In genomic region chr7:27143022-27143949, GRCh38 we compare ENCODE assay signal across 8 cellular contexts. TPM values are rescaled to one million over a fixed set of nuclear protein-coding genes. Genes with fewer than 3 reads are reported as not detected.
DNase-seq lines count a peak whose midpoint lies in the region; ATAC-seq and TF ChIP-seq lines count a peak whose summit lies in the region.

Gene HOXA5 (minus strand): TSS chr7:27143681. CDS start chr7:27143607, 74 bp downstream.

- H3K27ac ChIP-seq in ectodermal cell (ENCODE audit: insufficient read depth, low read depth, low read length, poor library complexity, severe bottlenecking) (no peak within 1 kb of the TSS), aorta (ENCODE audit: low read depth in 1 of 2, low read length in 2 of 2) (peak within 1 kb of the TSS; percentile 20 to 58)

- H3K27ac Mint-ChIP-seq in mesothelial cell of epicardium = peak within 1 kb of the TSS; percentile 100

- peaks cover 4% of the 10 kb centered on the region for H3K4me1 ChIP-seq in ectodermal cell (ENCODE audit: control insufficient read depth, insufficient read depth, low read length)
- H3K4me1 ChIP-seq in aorta (ENCODE audit: control insufficient read depth in 1 of 2, insufficient read depth in 2 of 2, low read length in 2 of 2) = no peaks in the 10 kb centered on the region

- peak; percentile 96 for TF ChIP-seq CTCF in mesothelial cell of epicardium (IDR thresholded peaks at IDR 0.05; ENCODE audit: unreplicated experiment)

- peak within 1 kb of the TSS; percentile 59 for H3K4me3 ChIP-seq in GM08714 (ENCODE audit: low read length)
- peak within 1 kb of the TSS; percentile 39 for H3K4me3 ChIP-seq in ectodermal cell (ENCODE audit: insufficient read depth, low read depth, low read length)
- H3K4me3 ChIP-seq in aorta (ENCODE audit: low read length in 2 of 2) = peak within 1 kb of the TSS; percentile 37 to 67

- H3K27me3 Mint-ChIP-seq in mesothelial cell of epicardium (ENCODE audit: low read depth) = no peaks in the 10 kb centered on the region

- H3K27me3 ChIP-seq in ectodermal cell (ENCODE audit: control insufficient read depth, insufficient read depth, low read length, poor library complexity, severe bottlenecking) (peaks cover 100% of the 10 kb centered on the region), aorta (ENCODE audit: control insufficient read depth in 1 of 2, insufficient read depth in 2 of 2, low read length in 1 of 2) (no peaks in the 10 kb centered on the region)

- H3K4me1 Mint-ChIP-seq in mesothelial cell of epicardium = peaks cover 64% of the 10 kb centered on the region

- H3K4me3 Mint-ChIP-seq in mesothelial cell of epicardium = peak within 1 kb of the TSS; percentile 87

- intact Hi-C loops in aorta (cut with DNase I) = loop anchor here (2.0 to 5.0 kb wide), 2 partner anchors 46 to 288 kb away; partner anchors contain the start of gene HOXA1 (in 1 of the 2)

- H3K9me3 Mint-ChIP-seq in mesothelial cell of epicardium = no peaks in the 10 kb centered on the region

- H3K36me3 ChIP-seq in ectodermal cell (ENCODE audit: control insufficient read depth, insufficient read depth, low read length) = no peaks in the 10 kb centered on the region
- H3K36me3 ChIP-seq in aorta (ENCODE audit: control insufficient read depth in 1 of 2, insufficient read depth in 2 of 2, low read length in 1 of 2) = no peaks in the 10 kb centered on the region

- H3K9me3 ChIP-seq in ectodermal cell (ENCODE audit: control insufficient read depth, low read length) (no peaks in the 10 kb centered on the region), aorta (ENCODE audit: control insufficient read depth, low read length) (no peaks in the 10 kb centered on the region)

- 1% methylated on average over 86 of the region's 86 CpGs for WGBS in ectodermal cell, 2 experiments
- WGBS in aorta, 2 donors = 6% methylated on average over 86 of the region's 86 CpGs

- H3K36me3 Mint-ChIP-seq in mesothelial cell of epicardium = peaks cover 44% of the 10 kb centered on the region

- DNase-seq in NCI-H226 = peak; percentile 100
- DNase-seq in mesothelial cell of epicardium (ENCODE audit: low spot score in 2 of 2, unreplicated experiment in 2 of 2) = peak; percentile 83 to 96
- DNase-seq in aorta = peak; percentile 80 to 92
- no peak for DNase-seq in AG20443 (ENCODE audit: low spot score)
- DNase-seq in activated CD8-positive, alpha-beta memory T cell treated with anti-CD3 and anti-CD28 coated beads, Interleukin-2, amount 50 U/mL, for 48 hours = no peak
- DNase-seq in stimulated activated CD4-positive, alpha-beta T cell treated with anti-CD3 and anti-CD28 coated beads, Interleukin-2, amount 100 ng/mL, for 48 hours = no peak

- ATAC-seq in aorta (ENCODE audit: low FRiP score) = peak; percentile 81

RNA-seq across cellular contexts. Expression of gene HOXA5, which starts in this region (rescaled TPM):
- not detected for polyA plus RNA-seq in ectodermal cell (2013, experiment 1 of 4)
- polyA plus RNA-seq in ectodermal cell (2013, experiment 2 of 4) = 0.23 TPM
- polyA plus RNA-seq in ectodermal cell (2013, experiment 3 of 4) = 0.75 TPM
- polyA plus RNA-seq in ectodermal cell (2013, experiment 4 of 4) = 1.1 TPM
- 128 to 133 TPM (median 133 TPM) in 3 replicates for total RNA-seq in mesothelial cell of epicardium
- 10 to 100 TPM in 1 of 2 donors, 1 to 10 TPM in 1; 8.0 to 11.8 TPM for total RNA-seq in aorta
- polyA plus RNA-seq in aorta = 1 to 10 TPM; 1.6 to 2.7 TPM

Comparison
In these comparisons a context has a peak if more than half of its experiments do, and no peak if none do; other contexts are left out.
1. RNA of gene HOXA5 (total RNA-seq): 128 to 133 TPM in mesothelial cell of epicardium; 8.0 to 11.8 TPM in aorta; every median in the first group is over 10 times any median in the second.
2. DNase-seq: peak in NCI-H226 (single experiment), mesothelial cell of epicardium (2 of 2) and aorta (2 of 2); none in AG20443 (single experiment), activated CD8-positive, alpha-beta memory T cell treated with anti-CD3 and anti-CD28 coated beads, Interleukin-2, amount 50 U/mL, for 48 hours (single experiment) and stimulated activated CD4-positive, alpha-beta T cell treated with anti-CD3 and anti-CD28 coated beads, Interleukin-2, amount 100 ng/mL, for 48 hours (0 of 2).
3. Peak in every context shown above with its lines, with median percentiles within 50 percentile points of each other: H3K4me3 ChIP-seq.